In genomic region chr19:15236886-15237285, GRCh38 we compare ENCODE assay signal across 1 cellular context.
TF ChIP-seq lines count a peak whose summit lies in the region.

No MANE protein-coding gene starts in this region.

TF ChIP-seq in K562, 482 proteins besides CTCF, POLR2A, EP300 and RAD21 (continued from another document):
- no peak for TF ChIP-seq ZNF280A (IDR thresholded peaks at IDR 0.05; ENCODE audit: low read depth, partially characterized antibody)
TF ChIP-seq in K562: peak in this region for 1.
